19 cellular contexts compared by ENCODE assay signal in genomic region chr1:29856663-29857224, GRCh38.
"Had no signal": no experiment of that assay in that cellular context is flagged by ENCODE, and none has a peak within 500 bp of the region (broad histone marks: within the 10 kb centered on the region; RNA-seq: fewer than 3 reads in every experiment).

No MANE protein-coding gene starts in this region.

- H3K4me3 Mint-ChIP-seq: activated B cell treated with CpG ODN at 0.5 μM for 24 hours; activated naive CD8-positive, alpha-beta T cell treated with anti-CD3 and anti-CD28 coated beads for 36 hours; activated T-cell treated with anti-CD3 and anti-CD28 coated beads, Interleukin-2, amount 50 U/mL, for 72 hours; effector memory CD8-positive, alpha-beta T cell; nephron had no signal

- H3K27me3 Mint-ChIP-seq: activated B cell treated with CpG ODN at 0.5 μM for 24 hours had no signal

- H3K4me1 Mint-ChIP-seq: activated B cell treated with CpG ODN at 0.5 μM for 24 hours; activated naive CD8-positive, alpha-beta T cell treated with anti-CD3 and anti-CD28 coated beads for 36 hours had no signal

- ATAC-seq: activated T-cell treated with anti-CD3 and anti-CD28 coated beads, Interleukin-2, amount 50 U/mL, for 72 hours; effector memory CD8-positive, alpha-beta T cell; left colon had no signal

- H3K27ac Mint-ChIP-seq: activated B cell treated with CpG ODN at 0.5 μM for 24 hours; activated naive CD8-positive, alpha-beta T cell treated with anti-CD3 and anti-CD28 coated beads for 36 hours; activated T-cell treated with anti-CD3 and anti-CD28 coated beads, Interleukin-2, amount 50 U/mL, for 72 hours; effector memory CD8-positive, alpha-beta T cell had no signal

- H3K27ac ChIP-seq: brain microvascular endothelial cell, epithelial cell of prostate, ovary, transverse colon had no signal

- H3K27me3 ChIP-seq: brain microvascular endothelial cell, ovary had no signal

- H3K4me1 ChIP-seq: transverse colon had no signal

- H3K9me3 ChIP-seq: transverse colon had no signal

- H3K36me3 ChIP-seq: brain microvascular endothelial cell, ovary, transverse colon had no signal

- DNase-seq: activated B cell treated with CpG ODN at 0.5 μM for 24 hours; activated CD4-positive, alpha-beta T cell treated with anti-CD3 and anti-CD28 coated beads for 48 hours; activated CD8-positive, alpha-beta memory T cell treated with anti-CD3 and anti-CD28 coated beads, Interleukin-2, amount 50 U/mL, for 48 hours; activated gamma-delta T cell treated with Interleukin-2 at 50 U/mL for 16 hours; activated naive CD8-positive, alpha-beta T cell treated with anti-CD3 and anti-CD28 coated beads for 36 hours; activated T-cell treated with anti-CD3 and anti-CD28 coated beads, Interleukin-2, amount 50 U/mL, for 72 hours; amygdala; brain microvascular endothelial cell; cerebellar nuclear complex; effector memory CD8-positive, alpha-beta T cell; head of caudate nucleus; left colon; ovary; stimulated activated CD4-positive, alpha-beta T cell treated with anti-CD3 and anti-CD28 coated beads, Interleukin-2, amount 100 ng/mL, for 48 hours; stimulated activated naive CD4-positive, alpha-beta T cell; substantia nigra; transverse colon had no signal

- H3K4me3 ChIP-seq: ovary, transverse colon had no signal
